In genomic region chr20:610130-611046, GRCh38 we compare ENCODE assay signal across 8 cellular contexts. TPM values are rescaled to one million over a fixed set of nuclear protein-coding genes. Genes with fewer than 3 reads are reported as not detected.
DNase-seq lines count a peak whose midpoint lies in the region; ATAC-seq, FAIRE-seq and TF ChIP-seq lines count a peak whose summit lies in the region.

TSS of gene TCF15 (minus strand) at chr20:610309. CDS start at chr20:610237, 72 bp downstream.

- intact Hi-C loops in Caco-2 (cut with micrococcal nuclease; ENCODE audit: unreplicated experiment) (no loop called here), kidney (cut with DNase I) (no loop called here)

- H3K4me1 ChIP-seq in Caco-2, result peaks cover 2% of the 10 kb centered on the region
- H3K4me1 ChIP-seq in kidney (ENCODE audit: control insufficient read depth in 1 of 2, insufficient read depth in 1 of 2, low read depth in 1 of 2, low read length in 2 of 2), result peaks cover 0 to 4% of the 10 kb centered on the region in 2 donors

- no peaks in the 10 kb centered on the region for H3K9me3 ChIP-seq in Caco-2
- H3K9me3 ChIP-seq in kidney (ENCODE audit: control insufficient read depth in 1 of 2, low read length in 2 of 2), result no peaks in the 10 kb centered on the region

- H3K4me1 Mint-ChIP-seq in mesothelial cell of epicardium (peaks cover 22% of the 10 kb centered on the region), Caco-2 (ENCODE audit: low read depth, unreplicated experiment) (peaks cover 6% of the 10 kb centered on the region)

- H3K36me3 Mint-ChIP-seq in mesothelial cell of epicardium, result no peaks in the 10 kb centered on the region
- no peaks in the 10 kb centered on the region for H3K36me3 Mint-ChIP-seq in Caco-2 (ENCODE audit: insufficient read depth, unreplicated experiment)

- no TSS peak for BruUV-seq in Caco-2 (replicated peaks; lab: Mats Ljungman, UMichigan)

- H3K27ac Mint-ChIP-seq in mesothelial cell of epicardium, result peak within 1 kb of the TSS; percentile 77
- H3K27ac Mint-ChIP-seq in Caco-2 (ENCODE audit: unreplicated experiment), result no peak within 1 kb of the TSS

- CTCF ChIA-PET in Caco-2 (lab: Charles Lee), result no interaction called here

- peaks cover 48% of the 10 kb centered on the region for H3K27me3 Mint-ChIP-seq in mesothelial cell of epicardium (ENCODE audit: low read depth)
- no peaks in the 10 kb centered on the region for H3K27me3 Mint-ChIP-seq in Caco-2 (ENCODE audit: insufficient read depth, unreplicated experiment)

- peak within 1 kb of the TSS; percentile 54 for H3K4me3 Mint-ChIP-seq in mesothelial cell of epicardium
- no peak within 1 kb of the TSS for H3K4me3 Mint-ChIP-seq in Caco-2 (ENCODE audit: unreplicated experiment)

- H3K36me3 ChIP-seq in Caco-2 (ENCODE audit: control insufficient read depth, insufficient read depth, low read length) (no peaks in the 10 kb centered on the region), kidney (ENCODE audit: control insufficient read depth in 1 of 2, insufficient read depth in 2 of 2, low read length in 2 of 2) (no peaks in the 10 kb centered on the region)

- peak; percentile 11 for DNase-seq in EH (ENCODE audit: low read depth)
- DNase-seq in NCI-H2227 treated with DMSO at 0.1 percent for 48 hours (lab: John Stamatoyannopoulos, UW), result peak; percentile 69
- peak; percentile 30 to 70 for DNase-seq in dermis microvascular lymphatic vessel endothelial cell (ENCODE audit: low read depth in 2 of 2)
- DNase-seq in mesothelial cell of epicardium (ENCODE audit: low spot score in 2 of 2, unreplicated experiment in 2 of 2), result no peak
- no peak for DNase-seq in Caco-2
- DNase-seq in omental fat pad (ENCODE audit: low spot score), result no peak
- DNase-seq in HCEC 1CT, result no peak
- no peak for DNase-seq in kidney

- no peak within 1 kb of the TSS for H3K4me3 ChIP-seq in Caco-2 (ENCODE audit: low read depth, low read length)
- no peak within 1 kb of the TSS for H3K4me3 ChIP-seq in kidney (ENCODE audit: low read length in 2 of 2)

- no peak within 1 kb of the TSS for H3K27ac ChIP-seq in kidney (ENCODE audit: low read depth in 2 of 2, low read length in 2 of 2)

- no peaks in the 10 kb centered on the region for H3K9me3 Mint-ChIP-seq in mesothelial cell of epicardium
- no peaks in the 10 kb centered on the region for H3K9me3 Mint-ChIP-seq in Caco-2 (ENCODE audit: unreplicated experiment)

- POLR2A ChIA-PET in Caco-2 (lab: Charles Lee), result interaction anchor here (0.7 kb wide), 1 partner anchor 11 kb away, joined by 4 read pairs; no protein-coding TSS in a partner anchor

- no peak for ATAC-seq in omental fat pad (ENCODE audit: low FRiP score)

- FAIRE-seq in kidney (lab: Jason Lieb, UNC), result no peak

- H3K9ac ChIP-seq in kidney (ENCODE audit: low read length in 2 of 2), result no peak within 1 kb of the TSS

- H3K27me3 ChIP-seq in Caco-2 (replicated peaks; ENCODE audit: control insufficient read depth, insufficient read depth, low read length), result no peaks in the 10 kb centered on the region

- TF ChIP-seq CTCF in mesothelial cell of epicardium (IDR thresholded peaks at IDR 0.05; ENCODE audit: unreplicated experiment), result no peak
- TF ChIP-seq CTCF in Caco-2 (IDR thresholded peaks at IDR 0.05; ENCODE audit: insufficient read depth in 1 of 2, low read depth in 1 of 2, low read length in 1 of 2, severe bottlenecking in 1 of 2, unreplicated experiment in 1 of 2), result no peak
- no peak for TF ChIP-seq CTCF in omental fat pad (IDR thresholded peaks at IDR 0.05)
- TF ChIP-seq CTCF in kidney (IDR thresholded peaks at IDR 0.05; ENCODE audit: borderline replicate concordance, extremely low read depth, insufficient read depth), result no peak

RNA-seq across cellular contexts. Expression of gene TCF15, which starts in this region (rescaled TPM):
- 0.76 and 0.77 TPM in 2 replicates for total RNA-seq in dermis microvascular lymphatic vessel endothelial cell
- 0.74 to 0.90 TPM (median 0.75 TPM) in 3 replicates for total RNA-seq in mesothelial cell of epicardium
- total RNA-seq in Caco-2 (2022), result not detected in 2 replicates
- 10 to 100 TPM in 1 of 4 donors, 1 to 10 TPM in 3; 1.2 to 13.2 (median 2.6) TPM for total RNA-seq in omental fat pad
- total RNA-seq in kidney, result 0.63 TPM
- 1.6 TPM for polyA plus RNA-seq in kidney (ENCODE audit: insufficient read depth, low read depth, low replicate concordance)

Comparison
In these comparisons a context has a peak if more than half of its experiments do, and no peak if none do; other contexts are left out.
1. Peak in DNase-seq in dermis microvascular lymphatic vessel endothelial cell; RNA of the gene not detected or under 1 TPM.
2. DNase-seq: peak in EH (single experiment) and NCI-H2227 treated with DMSO at 0.1 percent for 48 hours (single experiment); none in mesothelial cell of epicardium (0 of 2), Caco-2 (0 of 2), omental fat pad (single experiment), HCEC 1CT (single experiment) and kidney (single experiment).